ENCODE assay signal across 17 cellular contexts in the genomic region with DNA sequence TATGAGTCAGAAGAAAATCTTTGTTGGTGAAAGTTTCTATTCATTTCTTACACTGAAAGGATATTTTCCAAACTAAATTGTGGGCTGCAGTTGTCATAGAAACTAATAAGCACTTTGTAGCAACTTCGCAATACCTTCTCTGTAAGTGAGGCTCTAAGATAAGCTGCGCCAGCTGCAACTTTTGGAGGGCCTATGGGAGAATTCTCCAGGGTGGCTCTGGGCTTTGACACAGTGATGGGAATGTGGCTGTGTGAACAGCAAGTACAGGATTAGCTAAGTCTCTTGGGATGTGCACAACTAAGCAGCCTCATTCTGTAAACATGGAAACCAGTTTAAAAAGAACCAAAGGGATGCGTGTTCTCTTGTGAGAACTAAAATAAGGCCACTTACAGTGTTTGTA.
"Had no signal": no experiment of that assay in that cellular context is flagged by ENCODE, and none has a peak within 500 bp of the region (broad histone marks: within the 10 kb centered on the region; RNA-seq: fewer than 3 reads in every experiment).

No MANE protein-coding gene starts in this region.

- H3K36me3 Mint-ChIP-seq: activated naive CD4-positive, alpha-beta T cell treated with anti-CD3 and anti-CD28 coated beads, Interleukin-2, amount 10 ng/mL, durations not matched to agents 7 days and 5 days; stimulated activated effector memory CD8-positive, alpha-beta T cell treated with anti-CD3 and anti-CD28 coated beads, Interleukin-12 subunit alpha, Interleukin-12 subunit beta, amount 100 ng/mL, for 72 hours had no signal

- H3K27ac Mint-ChIP-seq: activated naive CD4-positive, alpha-beta T cell treated with anti-CD3 and anti-CD28 coated beads, Interleukin-2, amount 10 ng/mL, durations not matched to agents 7 days and 5 days; activated T-helper 2 cell treated with anti-CD3 and anti-CD28 coated beads, Interferon-gamma antibody, Interleukin-2, Interleukin-4, amounts not matched to agents 10 μg/mL and 5 μg/mL and 100 μg/mL, durations not matched to agents 14 hours and 24 hours and 36 hours; endodermal cell; memory B cell; nephron progenitor cell; stimulated activated effector memory CD8-positive, alpha-beta T cell treated with anti-CD3 and anti-CD28 coated beads, Interleukin-12 subunit alpha, Interleukin-12 subunit beta, amount 100 ng/mL, for 72 hours; T-helper 2 cell treated with Interferon-gamma antibody and Interleukin-4, amounts not matched to agents 5 μg/mL and 100 μg/mL, for 36 hours had no signal

- DNase-seq: activated CD4-positive, alpha-beta T cell treated with anti-CD3 and anti-CD28 coated beads, Interleukin-2, amount 50 U/mL, for 1 hour; activated naive CD4-positive, alpha-beta T cell treated with anti-CD3 and anti-CD28 coated beads, Interleukin-2, amount 10 ng/mL, durations not matched to agents 7 days and 5 days; activated T-cell treated with anti-CD3 and anti-CD28 coated beads for 4 hours; cerebellar nuclear complex; endodermal cell; erythroblast; glutamatergic neuron; nephron progenitor cell; ovary; small intestine; SW 1271; upper lobe of left lung had no signal

- H3K4me3 Mint-ChIP-seq: activated naive CD4-positive, alpha-beta T cell treated with anti-CD3 and anti-CD28 coated beads, Interleukin-2, amount 10 ng/mL, durations not matched to agents 7 days and 5 days; endodermal cell; memory B cell; nephron progenitor cell; stimulated activated effector memory CD8-positive, alpha-beta T cell treated with anti-CD3 and anti-CD28 coated beads, Interleukin-12 subunit alpha, Interleukin-12 subunit beta, amount 100 ng/mL, for 72 hours; T-helper 2 cell treated with Interferon-gamma antibody and Interleukin-4, amounts not matched to agents 5 μg/mL and 100 μg/mL, for 36 hours had no signal

- H3K27ac ChIP-seq: body of pancreas, ovary, upper lobe of left lung had no signal

- H3K4me1 Mint-ChIP-seq: activated naive CD4-positive, alpha-beta T cell treated with anti-CD3 and anti-CD28 coated beads, Interleukin-2, amount 10 ng/mL, durations not matched to agents 7 days and 5 days; endodermal cell; memory B cell had no signal

- H3K27me3 ChIP-seq: body of pancreas, ovary, upper lobe of left lung had no signal

- H3K36me3 ChIP-seq: ovary, upper lobe of left lung had no signal

- H3K4me3 ChIP-seq: body of pancreas, ovary, upper lobe of left lung had no signal

- H3K9me3 Mint-ChIP-seq: activated naive CD4-positive, alpha-beta T cell treated with anti-CD3 and anti-CD28 coated beads, Interleukin-2, amount 10 ng/mL, durations not matched to agents 7 days and 5 days; activated T-helper 2 cell treated with anti-CD3 and anti-CD28 coated beads, Interferon-gamma antibody, Interleukin-2, Interleukin-4, amounts not matched to agents 10 μg/mL and 5 μg/mL and 100 μg/mL, durations not matched to agents 14 hours and 24 hours and 36 hours; memory B cell; stimulated activated effector memory CD8-positive, alpha-beta T cell treated with anti-CD3 and anti-CD28 coated beads, Interleukin-12 subunit alpha, Interleukin-12 subunit beta, amount 100 ng/mL, for 72 hours; T-helper 2 cell treated with Interferon-gamma antibody and Interleukin-4, amounts not matched to agents 5 μg/mL and 100 μg/mL, for 36 hours had no signal

- H3K27me3 Mint-ChIP-seq: activated naive CD4-positive, alpha-beta T cell treated with anti-CD3 and anti-CD28 coated beads, Interleukin-2, amount 10 ng/mL, durations not matched to agents 7 days and 5 days; memory B cell had no signal

- H3K4me1 ChIP-seq: upper lobe of left lung had no signal

- H3K9me3 ChIP-seq: body of pancreas, ovary, upper lobe of left lung had no signal
